Comparison of ENCODE assay signal across 11 cellular contexts in genomic region chr6:142907017-142907470, GRCh38. TPM values are rescaled to one million over a fixed set of nuclear protein-coding genes. Genes with fewer than 3 reads are reported as not detected.
DNase-seq lines count a peak whose midpoint lies in the region; ATAC-seq and TF ChIP-seq lines count a peak whose summit lies in the region.
"Had no signal": no experiment of that assay in that cellular context is flagged by ENCODE, and none has a peak within 500 bp of the region (broad histone marks: within the 10 kb centered on the region; RNA-seq: fewer than 3 reads in every experiment).

No MANE protein-coding gene starts in this region.

- ATAC-seq in GM19397 (IDR thresholded peaks at IDR 0.05; ENCODE audit: unreplicated experiment), result peak; percentile 52
- ATAC-seq in HG03066 (IDR thresholded peaks at IDR 0.05; ENCODE audit: low read depth, unreplicated experiment), result peak; percentile 74

- peak overlapping the region; percentile 81 to 98 (median 92) for H3K27ac Mint-ChIP-seq in CD8-positive, alpha-beta memory T cell
- H3K27ac Mint-ChIP-seq in activated naive CD4-positive, alpha-beta T cell treated with anti-CD3 and anti-CD28 coated beads, Interleukin-2, amount 10 ng/mL, durations not matched to agents 7 days and 5 days, result peak overlapping the region; percentile 96

- POLR2A ChIA-PET in CD8-positive, alpha-beta memory T cell (lab: Charles Lee), result interaction anchor here (1.1 to 6.6 kb wide), 7 partner anchors 20 to 40 kb away, joined by 3 to 60 read pairs (median 6); partner anchors contain the start of gene HIVEP2

- H3K27ac ChIP-seq in CD8-positive, alpha-beta memory T cell (ENCODE audit: low read depth, low read length), result peak overlapping the region; percentile 41
- H3K27ac ChIP-seq in ascending aorta, result no peak overlapping the region

- peaks cover 0 to 8% (median 0%) of the 10 kb centered on the region in 3 donors for H3K36me3 Mint-ChIP-seq in CD8-positive, alpha-beta memory T cell
- peaks cover 28% of the 10 kb centered on the region for H3K36me3 Mint-ChIP-seq in activated naive CD4-positive, alpha-beta T cell treated with anti-CD3 and anti-CD28 coated beads, Interleukin-2, amount 10 ng/mL, durations not matched to agents 7 days and 5 days

- H3K4me1 Mint-ChIP-seq in CD8-positive, alpha-beta memory T cell, result peaks cover 53 to 83% (median 54%) of the 10 kb centered on the region in 3 donors
- H3K4me1 Mint-ChIP-seq in activated naive CD4-positive, alpha-beta T cell treated with anti-CD3 and anti-CD28 coated beads, Interleukin-2, amount 10 ng/mL, durations not matched to agents 7 days and 5 days, result peaks cover 84% of the 10 kb centered on the region

- H3K4me3 ChIP-seq in CD8-positive, alpha-beta memory T cell (ENCODE audit: low read length), result peak overlapping the region; percentile 52
- no peak overlapping the region for H3K4me3 ChIP-seq in ascending aorta

- CTCF ChIA-PET in CD8-positive, alpha-beta memory T cell (lab: Charles Lee), result interaction anchor here (0.8 to 1.8 kb wide), 5 partner anchors 9 to 157 kb away, joined by 3 to 4 read pairs (median 3); no protein-coding TSS in a partner anchor
- CTCF ChIA-PET in activated naive CD4-positive, alpha-beta T cell treated with anti-CD3 and anti-CD28 coated beads, Interleukin-2, amount 10 ng/mL, durations not matched to agents 7 days and 5 days (lab: Charles Lee), result interaction anchor here (1.0 kb wide), 1 partner anchor 40 kb away, joined by 3 read pairs; no protein-coding TSS in a partner anchor

- TF ChIP-seq CTCF in ascending aorta (IDR thresholded peaks at IDR 0.05), result no peak

- no peaks in the 10 kb centered on the region for H3K9me3 Mint-ChIP-seq in CD8-positive, alpha-beta memory T cell
- H3K9me3 Mint-ChIP-seq in activated naive CD4-positive, alpha-beta T cell treated with anti-CD3 and anti-CD28 coated beads, Interleukin-2, amount 10 ng/mL, durations not matched to agents 7 days and 5 days, result no peaks in the 10 kb centered on the region

- DNase-seq in CD8-positive, alpha-beta memory T cell, result peak in 1 of 5 donors; percentile 26
- peak; percentile 48 for DNase-seq in activated naive CD4-positive, alpha-beta T cell treated with anti-CD3 and anti-CD28 coated beads, Interleukin-2, amount 10 ng/mL, durations not matched to agents 7 days and 5 days
- no peak for DNase-seq in 8988T
- no peak for DNase-seq in ascending aorta (ENCODE audit: low spot score in 2 of 2)
- DNase-seq in EL, result no peak
- no peak for DNase-seq in putamen (ENCODE audit: low spot score)
- DNase-seq: dermis blood vessel endothelial cell, DMS153, KG1 had no signal

- no peaks in the 10 kb centered on the region for H3K27me3 Mint-ChIP-seq in CD8-positive, alpha-beta memory T cell
- H3K27me3 Mint-ChIP-seq in activated naive CD4-positive, alpha-beta T cell treated with anti-CD3 and anti-CD28 coated beads, Interleukin-2, amount 10 ng/mL, durations not matched to agents 7 days and 5 days, result no peaks in the 10 kb centered on the region

- H3K4me3 Mint-ChIP-seq in CD8-positive, alpha-beta memory T cell, result peak overlapping the region; percentile 81 to 92 (median 88)
- H3K4me3 Mint-ChIP-seq in activated naive CD4-positive, alpha-beta T cell treated with anti-CD3 and anti-CD28 coated beads, Interleukin-2, amount 10 ng/mL, durations not matched to agents 7 days and 5 days, result peak overlapping the region; percentile 81

- no peaks in the 10 kb centered on the region for H3K9me3 ChIP-seq in CD8-positive, alpha-beta memory T cell (ENCODE audit: low read length)
- H3K9me3 ChIP-seq in ascending aorta, result no peaks in the 10 kb centered on the region

- H3K36me3 ChIP-seq in CD8-positive, alpha-beta memory T cell (ENCODE audit: insufficient read depth, low read length), result no peaks in the 10 kb centered on the region
- H3K36me3 ChIP-seq in ascending aorta, result no peaks in the 10 kb centered on the region

- H3K27me3 ChIP-seq in CD8-positive, alpha-beta memory T cell (ENCODE audit: insufficient read depth, low read length, poor library complexity, severe bottlenecking), result no peaks in the 10 kb centered on the region
- no peaks in the 10 kb centered on the region for H3K27me3 ChIP-seq in ascending aorta

- H3K4me1 ChIP-seq in CD8-positive, alpha-beta memory T cell (ENCODE audit: insufficient read depth, low read length), result peaks cover 75% of the 10 kb centered on the region
- peaks cover 0 to 7% of the 10 kb centered on the region in 2 donors for H3K4me1 ChIP-seq in ascending aorta

- intact Hi-C loops in ascending aorta (cut with DNase I), result no loop called here

RNA-seq across cellular contexts. Expression of gene HIVEP2, which starts 37.9 kb away (rescaled TPM):
- total RNA-seq in CD8-positive, alpha-beta memory T cell, result 10 to 100 TPM; 37.1 to 37.2 TPM
- polyA plus RNA-seq in CD8-positive, alpha-beta memory T cell, result 15.4 TPM
- 14.5 TPM for total RNA-seq in ascending aorta
